Comparison of ENCODE assay signal across 1 cellular context in the genomic region with DNA sequence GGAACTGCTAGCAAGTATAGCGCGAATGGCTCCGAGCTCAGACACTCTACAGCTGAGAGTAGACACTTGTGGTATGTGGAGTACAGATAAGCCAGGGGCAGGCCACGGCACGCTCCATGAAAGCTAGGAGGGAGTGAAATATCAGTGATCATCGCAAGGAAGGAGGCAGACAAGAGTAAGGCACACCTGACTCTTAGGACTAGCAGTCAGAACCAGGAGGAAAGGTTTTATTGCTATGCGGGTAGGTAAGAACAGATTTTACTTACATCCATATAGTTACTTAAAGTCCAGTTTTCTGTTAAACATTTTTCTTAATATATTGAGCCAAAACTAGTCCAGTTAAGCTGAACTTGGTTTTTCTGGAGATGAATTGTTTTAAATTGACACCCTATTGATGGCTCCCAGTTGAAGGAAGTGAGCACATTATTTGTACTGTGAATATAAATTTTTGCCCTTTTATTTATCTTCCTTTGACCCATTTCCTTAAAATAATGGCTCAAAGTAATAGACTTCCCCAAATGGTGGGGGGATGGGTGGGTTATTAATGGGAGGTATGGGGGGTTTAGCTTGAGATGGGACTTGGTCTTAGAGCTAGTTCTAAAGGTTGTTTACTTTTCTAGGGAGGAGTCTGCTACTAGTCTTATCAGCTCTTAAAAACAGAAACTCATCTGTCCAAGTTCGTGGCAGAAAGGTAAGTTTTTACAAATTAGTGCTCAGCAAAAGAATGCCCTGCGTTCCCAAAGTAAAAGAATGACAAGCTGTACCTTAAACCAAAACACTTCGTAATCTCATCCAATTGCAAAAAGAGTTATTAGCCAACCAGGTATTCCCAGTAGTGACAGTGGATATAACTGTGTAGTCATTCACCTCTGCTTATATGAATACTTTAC.
TF ChIP-seq lines count a peak whose summit lies in the region.

No MANE protein-coding gene starts in this region.

TF ChIP-seq in K562, 482 proteins besides CTCF, POLR2A, EP300 and RAD21 (continued from another document and continues in another):
- no peak for TF ChIP-seq HNRNPK (IDR thresholded peaks at IDR 0.05; ENCODE audit: low read depth, low read length, poor library complexity, severe bottlenecking)
- TF ChIP-seq PHF8 (IDR thresholded peaks at IDR 0.05; ENCODE audit: borderline replicate concordance, low read length), result no peak
- TF ChIP-seq DACH1 (IDR thresholded peaks at IDR 0.05; ENCODE audit: partially characterized antibody), result peak; percentile 10
- TF ChIP-seq CTBP1 (IDR thresholded peaks at IDR 0.05; ENCODE audit: borderline replicate concordance), result peak; percentile 88
- TF ChIP-seq ERF (CRISPR knock-in tag; IDR thresholded peaks at IDR 0.05), result peak; percentile 52; the same call in 1 of the 2 replicates
- TF ChIP-seq RCOR1 (IDR thresholded peaks at IDR 0.05; ENCODE audit: borderline replicate concordance in 1 of 2, low read depth in 2 of 2, low read length in 2 of 2), result peak; percentile 46 to 85; a peak in 3 of 4 replicates
- TF ChIP-seq NR2C1 (IDR thresholded peaks at IDR 0.05), result no peak
- TF ChIP-seq NR2C1 (tag; IDR thresholded peaks at IDR 0.05), result no peak
- TF ChIP-seq, protein P1, sequence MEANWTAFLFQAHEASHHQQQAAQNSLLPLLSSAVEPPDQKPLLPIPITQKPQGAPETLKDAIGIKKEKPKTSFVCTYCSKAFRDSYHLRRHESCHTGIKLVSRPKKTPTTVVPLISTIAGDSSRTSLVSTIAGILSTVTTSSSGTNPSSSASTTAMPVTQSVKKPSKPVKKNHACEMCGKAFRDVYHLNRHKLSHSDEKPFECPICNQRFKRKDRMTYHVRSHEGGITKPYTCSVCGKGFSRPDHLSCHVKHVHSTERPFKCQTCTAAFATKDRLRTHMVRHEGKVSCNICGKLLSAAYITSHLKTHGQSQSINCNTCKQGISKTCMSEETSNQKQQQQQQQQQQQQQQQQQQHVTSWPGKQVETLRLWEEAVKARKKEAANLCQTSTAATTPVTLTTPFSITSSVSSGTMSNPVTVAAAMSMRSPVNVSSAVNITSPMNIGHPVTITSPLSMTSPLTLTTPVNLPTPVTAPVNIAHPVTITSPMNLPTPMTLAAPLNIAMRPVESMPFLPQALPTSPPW (CRISPR knock-in tag; IDR thresholded peaks at IDR 0.05), result peak; percentile 11; the same call in 1 of the 2 replicates
- TF ChIP-seq MECOM (CRISPR knock-in tag; IDR thresholded peaks at IDR 0.05), result no peak
- TF ChIP-seq, protein P2, sequence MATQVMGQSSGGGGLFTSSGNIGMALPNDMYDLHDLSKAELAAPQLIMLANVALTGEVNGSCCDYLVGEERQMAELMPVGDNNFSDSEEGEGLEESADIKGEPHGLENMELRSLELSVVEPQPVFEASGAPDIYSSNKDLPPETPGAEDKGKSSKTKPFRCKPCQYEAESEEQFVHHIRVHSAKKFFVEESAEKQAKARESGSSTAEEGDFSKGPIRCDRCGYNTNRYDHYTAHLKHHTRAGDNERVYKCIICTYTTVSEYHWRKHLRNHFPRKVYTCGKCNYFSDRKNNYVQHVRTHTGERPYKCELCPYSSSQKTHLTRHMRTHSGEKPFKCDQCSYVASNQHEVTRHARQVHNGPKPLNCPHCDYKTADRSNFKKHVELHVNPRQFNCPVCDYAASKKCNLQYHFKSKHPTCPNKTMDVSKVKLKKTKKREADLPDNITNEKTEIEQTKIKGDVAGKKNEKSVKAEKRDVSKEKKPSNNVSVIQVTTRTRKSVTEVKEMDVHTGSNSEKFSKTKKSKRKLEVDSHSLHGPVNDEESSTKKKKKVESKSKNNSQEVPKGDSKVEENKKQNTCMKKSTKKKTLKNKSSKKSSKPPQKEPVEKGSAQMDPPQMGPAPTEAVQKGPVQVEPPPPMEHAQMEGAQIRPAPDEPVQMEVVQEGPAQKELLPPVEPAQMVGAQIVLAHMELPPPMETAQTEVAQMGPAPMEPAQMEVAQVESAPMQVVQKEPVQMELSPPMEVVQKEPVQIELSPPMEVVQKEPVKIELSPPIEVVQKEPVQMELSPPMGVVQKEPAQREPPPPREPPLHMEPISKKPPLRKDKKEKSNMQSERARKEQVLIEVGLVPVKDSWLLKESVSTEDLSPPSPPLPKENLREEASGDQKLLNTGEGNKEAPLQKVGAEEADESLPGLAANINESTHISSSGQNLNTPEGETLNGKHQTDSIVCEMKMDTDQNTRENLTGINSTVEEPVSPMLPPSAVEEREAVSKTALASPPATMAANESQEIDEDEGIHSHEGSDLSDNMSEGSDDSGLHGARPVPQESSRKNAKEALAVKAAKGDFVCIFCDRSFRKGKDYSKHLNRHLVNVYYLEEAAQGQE (CRISPR knock-in tag; IDR thresholded peaks at IDR 0.05; ENCODE audit: low read depth), result peak; percentile 52; the same call in 1 of the 2 replicates
- TF ChIP-seq, protein P3, sequence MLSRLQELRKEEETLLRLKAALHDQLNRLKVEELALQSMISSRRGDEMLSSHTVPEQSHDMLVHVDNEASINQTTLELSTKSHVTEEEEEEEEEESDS (CRISPR knock-in tag; IDR thresholded peaks at IDR 0.05), result no peak
- TF ChIP-seq, protein P4, sequence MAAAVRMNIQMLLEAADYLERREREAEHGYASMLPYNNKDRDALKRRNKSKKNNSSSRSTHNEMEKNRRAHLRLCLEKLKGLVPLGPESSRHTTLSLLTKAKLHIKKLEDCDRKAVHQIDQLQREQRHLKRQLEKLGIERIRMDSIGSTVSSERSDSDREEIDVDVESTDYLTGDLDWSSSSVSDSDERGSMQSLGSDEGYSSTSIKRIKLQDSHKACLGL (CRISPR knock-in tag; IDR thresholded peaks at IDR 0.05; ENCODE audit: borderline replicate concordance, poor library complexity, severe bottlenecking), result no peak
- TF ChIP-seq RBFOX2 (IDR thresholded peaks at IDR 0.05; ENCODE audit: low read depth, low read length), result peak; percentile 65
- TF ChIP-seq, protein P5, sequence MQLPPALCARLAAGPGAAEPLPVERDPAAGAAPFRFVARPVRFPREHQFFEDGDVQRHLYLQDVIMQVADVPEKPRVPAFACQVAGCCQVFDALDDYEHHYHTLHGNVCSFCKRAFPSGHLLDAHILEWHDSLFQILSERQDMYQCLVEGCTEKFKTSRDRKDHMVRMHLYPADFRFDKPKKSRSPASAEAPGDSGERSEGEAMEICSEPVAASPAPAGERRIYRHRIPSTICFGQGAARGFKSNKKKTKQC (CRISPR knock-in tag; IDR thresholded peaks at IDR 0.05), result peak; percentile 54; the same call in 1 of the 2 replicates
- TF ChIP-seq, protein P6, sequence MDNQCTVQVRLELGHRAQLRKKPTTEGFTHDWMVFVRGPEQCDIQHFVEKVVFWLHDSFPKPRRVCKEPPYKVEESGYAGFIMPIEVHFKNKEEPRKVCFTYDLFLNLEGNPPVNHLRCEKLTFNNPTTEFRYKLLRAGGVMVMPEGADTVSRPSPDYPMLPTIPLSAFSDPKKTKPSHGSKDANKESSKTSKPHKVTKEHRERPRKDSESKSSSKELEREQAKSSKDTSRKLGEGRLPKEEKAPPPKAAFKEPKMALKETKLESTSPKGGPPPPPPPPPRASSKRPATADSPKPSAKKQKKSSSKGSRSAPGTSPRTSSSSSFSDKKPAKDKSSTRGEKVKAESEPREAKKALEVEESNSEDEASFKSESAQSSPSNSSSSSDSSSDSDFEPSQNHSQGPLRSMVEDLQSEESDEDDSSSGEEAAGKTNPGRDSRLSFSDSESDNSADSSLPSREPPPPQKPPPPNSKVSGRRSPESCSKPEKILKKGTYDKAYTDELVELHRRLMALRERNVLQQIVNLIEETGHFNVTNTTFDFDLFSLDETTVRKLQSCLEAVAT (IDR thresholded peaks at IDR 0.05), result peak; percentile 82 to 95
- TF ChIP-seq, protein P7, sequence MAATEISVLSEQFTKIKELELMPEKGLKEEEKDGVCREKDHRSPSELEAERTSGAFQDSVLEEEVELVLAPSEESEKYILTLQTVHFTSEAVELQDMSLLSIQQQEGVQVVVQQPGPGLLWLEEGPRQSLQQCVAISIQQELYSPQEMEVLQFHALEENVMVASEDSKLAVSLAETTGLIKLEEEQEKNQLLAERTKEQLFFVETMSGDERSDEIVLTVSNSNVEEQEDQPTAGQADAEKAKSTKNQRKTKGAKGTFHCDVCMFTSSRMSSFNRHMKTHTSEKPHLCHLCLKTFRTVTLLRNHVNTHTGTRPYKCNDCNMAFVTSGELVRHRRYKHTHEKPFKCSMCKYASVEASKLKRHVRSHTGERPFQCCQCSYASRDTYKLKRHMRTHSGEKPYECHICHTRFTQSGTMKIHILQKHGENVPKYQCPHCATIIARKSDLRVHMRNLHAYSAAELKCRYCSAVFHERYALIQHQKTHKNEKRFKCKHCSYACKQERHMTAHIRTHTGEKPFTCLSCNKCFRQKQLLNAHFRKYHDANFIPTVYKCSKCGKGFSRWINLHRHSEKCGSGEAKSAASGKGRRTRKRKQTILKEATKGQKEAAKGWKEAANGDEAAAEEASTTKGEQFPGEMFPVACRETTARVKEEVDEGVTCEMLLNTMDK (IDR thresholded peaks at IDR 0.05; ENCODE audit: borderline replicate concordance, insufficient read depth, low read depth, low read length, poor library complexity, severe bottlenecking), result no peak
- TF ChIP-seq ZNF384 (IDR thresholded peaks at IDR 0.05; ENCODE audit: low read depth, low read length), result no peak
- 0 out of 2 replicates have a peak, but pooled peaks have one; percentile 70 for TF ChIP-seq RUNX1 (IDR thresholded peaks at IDR 0.05; ENCODE audit: low read depth)
- TF ChIP-seq RFX7 (CRISPR knock-in tag; IDR thresholded peaks at IDR 0.05), result 0 out of 2 replicates have a peak, but pooled peaks have one; percentile 20
- TF ChIP-seq ZKSCAN8 (CRISPR knock-in tag; IDR thresholded peaks at IDR 0.05), result no peak
- TF ChIP-seq, protein P8, sequence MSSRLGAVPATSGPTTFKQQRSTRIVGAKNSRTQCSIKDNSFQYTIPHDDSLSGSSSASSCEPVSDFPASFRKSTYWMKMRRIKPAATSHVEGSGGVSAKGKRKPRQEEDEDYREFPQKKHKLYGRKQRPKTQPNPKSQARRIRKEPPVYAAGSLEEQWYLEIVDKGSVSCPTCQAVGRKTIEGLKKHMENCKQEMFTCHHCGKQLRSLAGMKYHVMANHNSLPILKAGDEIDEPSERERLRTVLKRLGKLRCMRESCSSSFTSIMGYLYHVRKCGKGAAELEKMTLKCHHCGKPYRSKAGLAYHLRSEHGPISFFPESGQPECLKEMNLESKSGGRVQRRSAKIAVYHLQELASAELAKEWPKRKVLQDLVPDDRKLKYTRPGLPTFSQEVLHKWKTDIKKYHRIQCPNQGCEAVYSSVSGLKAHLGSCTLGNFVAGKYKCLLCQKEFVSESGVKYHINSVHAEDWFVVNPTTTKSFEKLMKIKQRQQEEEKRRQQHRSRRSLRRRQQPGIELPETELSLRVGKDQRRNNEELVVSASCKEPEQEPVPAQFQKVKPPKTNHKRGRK (tag; IDR thresholded peaks at IDR 0.05), result no peak
- TF ChIP-seq FUS (optimal IDR thresholded peaks at IDR 0.05; ENCODE audit: low read depth, low read length), result peak; percentile 73
- TF ChIP-seq ZFP1 (CRISPR knock-in tag; IDR thresholded peaks at IDR 0.05), result no peak
- no peak for TF ChIP-seq GTF2E2 (tag; IDR thresholded peaks at IDR 0.05)
- TF ChIP-seq, protein P9, sequence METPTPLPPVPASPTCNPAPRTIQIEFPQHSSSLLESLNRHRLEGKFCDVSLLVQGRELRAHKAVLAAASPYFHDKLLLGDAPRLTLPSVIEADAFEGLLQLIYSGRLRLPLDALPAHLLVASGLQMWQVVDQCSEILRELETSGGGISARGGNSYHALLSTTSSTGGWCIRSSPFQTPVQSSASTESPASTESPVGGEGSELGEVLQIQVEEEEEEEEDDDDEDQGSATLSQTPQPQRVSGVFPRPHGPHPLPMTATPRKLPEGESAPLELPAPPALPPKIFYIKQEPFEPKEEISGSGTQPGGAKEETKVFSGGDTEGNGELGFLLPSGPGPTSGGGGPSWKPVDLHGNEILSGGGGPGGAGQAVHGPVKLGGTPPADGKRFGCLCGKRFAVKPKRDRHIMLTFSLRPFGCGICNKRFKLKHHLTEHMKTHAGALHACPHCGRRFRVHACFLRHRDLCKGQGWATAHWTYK (CRISPR knock-in tag; IDR thresholded peaks at IDR 0.05), result peak; percentile 69; the same call in 1 of the 2 replicates
- TF ChIP-seq, protein P10, sequence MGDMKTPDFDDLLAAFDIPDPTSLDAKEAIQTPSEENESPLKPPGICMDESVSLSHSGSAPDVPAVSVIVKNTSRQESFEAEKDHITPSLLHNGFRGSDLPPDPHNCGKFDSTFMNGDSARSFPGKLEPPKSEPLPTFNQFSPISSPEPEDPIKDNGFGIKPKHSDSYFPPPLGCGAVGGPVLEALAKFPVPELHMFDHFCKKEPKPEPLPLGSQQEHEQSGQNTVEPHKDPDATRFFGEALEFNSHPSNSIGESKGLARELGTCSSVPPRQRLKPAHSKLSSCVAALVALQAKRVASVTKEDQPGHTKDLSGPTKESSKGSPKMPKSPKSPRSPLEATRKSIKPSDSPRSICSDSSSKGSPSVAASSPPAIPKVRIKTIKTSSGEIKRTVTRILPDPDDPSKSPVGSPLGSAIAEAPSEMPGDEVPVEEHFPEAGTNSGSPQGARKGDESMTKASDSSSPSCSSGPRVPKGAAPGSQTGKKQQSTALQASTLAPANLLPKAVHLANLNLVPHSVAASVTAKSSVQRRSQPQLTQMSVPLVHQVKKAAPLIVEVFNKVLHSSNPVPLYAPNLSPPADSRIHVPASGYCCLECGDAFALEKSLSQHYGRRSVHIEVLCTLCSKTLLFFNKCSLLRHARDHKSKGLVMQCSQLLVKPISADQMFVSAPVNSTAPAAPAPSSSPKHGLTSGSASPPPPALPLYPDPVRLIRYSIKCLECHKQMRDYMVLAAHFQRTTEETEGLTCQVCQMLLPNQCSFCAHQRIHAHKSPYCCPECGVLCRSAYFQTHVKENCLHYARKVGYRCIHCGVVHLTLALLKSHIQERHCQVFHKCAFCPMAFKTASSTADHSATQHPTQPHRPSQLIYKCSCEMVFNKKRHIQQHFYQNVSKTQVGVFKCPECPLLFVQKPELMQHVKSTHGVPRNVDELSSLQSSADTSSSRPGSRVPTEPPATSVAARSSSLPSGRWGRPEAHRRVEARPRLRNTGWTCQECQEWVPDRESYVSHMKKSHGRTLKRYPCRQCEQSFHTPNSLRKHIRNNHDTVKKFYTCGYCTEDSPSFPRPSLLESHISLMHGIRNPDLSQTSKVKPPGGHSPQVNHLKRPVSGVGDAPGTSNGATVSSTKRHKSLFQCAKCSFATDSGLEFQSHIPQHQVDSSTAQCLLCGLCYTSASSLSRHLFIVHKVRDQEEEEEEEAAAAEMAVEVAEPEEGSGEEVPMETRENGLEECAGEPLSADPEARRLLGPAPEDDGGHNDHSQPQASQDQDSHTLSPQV (IDR thresholded peaks at IDR 0.05), result peak; percentile 16
- 0 out of 2 replicates have a peak, but pooled peaks have one; percentile 10 for TF ChIP-seq FOSL1 (tag; conservative IDR thresholded peaks at IDR 0.05)
- TF ChIP-seq ZNF12 (CRISPR knock-in tag; IDR thresholded peaks at IDR 0.05), result no peak
- TF ChIP-seq SREBF1 (IDR thresholded peaks at IDR 0.05; ENCODE audit: borderline replicate concordance, low read depth, low read length), result no peak
- TF ChIP-seq RFX1 (IDR thresholded peaks at IDR 0.05), result no peak
- no peak; the same call in 1 of the 2 replicates for TF ChIP-seq ZNF354B (CRISPR knock-in tag; IDR thresholded peaks at IDR 0.05)
- no peak for TF ChIP-seq POLR3G (IDR thresholded peaks at IDR 0.05; ENCODE audit: extremely low read depth, insufficient read length, insufficient replicate concordance)
- TF ChIP-seq, protein P11, sequence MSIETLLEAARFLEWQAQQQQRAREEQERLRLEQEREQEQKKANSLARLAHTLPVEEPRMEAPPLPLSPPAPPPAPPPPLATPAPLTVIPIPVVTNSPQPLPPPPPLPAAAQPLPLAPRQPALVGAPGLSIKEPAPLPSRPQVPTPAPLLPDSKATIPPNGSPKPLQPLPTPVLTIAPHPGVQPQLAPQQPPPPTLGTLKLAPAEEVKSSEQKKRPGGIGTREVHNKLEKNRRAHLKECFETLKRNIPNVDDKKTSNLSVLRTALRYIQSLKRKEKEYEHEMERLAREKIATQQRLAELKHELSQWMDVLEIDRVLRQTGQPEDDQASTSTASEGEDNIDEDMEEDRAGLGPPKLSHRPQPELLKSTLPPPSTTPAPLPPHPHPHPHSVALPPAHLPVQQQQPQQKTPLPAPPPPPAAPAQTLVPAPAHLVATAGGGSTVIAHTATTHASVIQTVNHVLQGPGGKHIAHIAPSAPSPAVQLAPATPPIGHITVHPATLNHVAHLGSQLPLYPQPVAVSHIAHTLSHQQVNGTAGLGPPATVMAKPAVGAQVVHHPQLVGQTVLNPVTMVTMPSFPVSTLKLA (conservative IDR thresholded peaks at IDR 0.05), result peak; percentile 38 to 65; a peak in 2 of 4 replicates
